Comparison of ENCODE assay signal across 8 cellular contexts in the genomic region with DNA sequence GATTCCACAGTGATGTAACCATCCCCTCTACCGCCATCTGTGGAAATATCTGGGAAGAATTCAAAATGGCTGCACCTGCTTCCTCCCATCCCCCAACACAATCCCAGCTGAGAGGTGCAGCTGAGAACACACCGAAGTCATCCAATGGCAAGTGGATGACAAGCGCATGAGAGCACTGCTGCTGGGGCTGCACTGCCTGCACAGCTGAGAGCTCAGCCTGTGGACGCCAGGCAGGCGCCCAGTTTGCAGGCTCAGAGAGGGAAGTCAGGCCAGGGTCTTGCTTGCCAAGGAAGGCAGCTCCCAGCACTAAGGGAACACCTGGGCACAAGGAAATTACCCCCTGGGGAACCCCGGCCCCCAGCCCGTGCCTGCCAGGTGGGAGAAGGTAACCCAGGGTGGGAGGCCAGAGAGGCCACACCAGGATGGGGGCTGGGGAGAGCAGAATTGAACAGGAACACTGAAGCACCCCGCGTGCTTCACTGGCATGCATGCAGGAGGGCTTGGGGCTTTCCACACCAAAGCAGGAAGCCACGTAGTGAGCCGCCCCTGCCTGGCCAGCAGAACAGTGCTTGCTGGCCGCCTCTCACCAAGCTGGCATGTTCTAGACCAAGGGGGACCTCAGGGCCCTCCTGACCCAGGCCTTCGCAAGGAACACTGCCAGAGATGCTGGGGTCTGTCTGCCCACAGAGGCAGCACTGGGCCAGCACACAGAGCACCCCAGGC. TPM values are rescaled to one million over a fixed set of nuclear protein-coding genes. Genes with fewer than 3 reads are reported as not detected.
DNase-seq lines count a peak whose midpoint lies in the region; ATAC-seq, FAIRE-seq and TF ChIP-seq lines count a peak whose summit lies in the region.

No MANE protein-coding gene starts in this region.

- no peaks in the 10 kb centered on the region for H3K9me3 Mint-ChIP-seq in activated naive CD4-positive, alpha-beta T cell treated with anti-CD3 and anti-CD28 coated beads, Interleukin-2, amount 10 ng/mL, durations not matched to agents 7 days and 5 days

- H3K4me3 ChIP-seq in osteoblast (ENCODE audit: insufficient read depth, low read length) = no peak overlapping the region

- peaks cover 100% of the 10 kb centered on the region for H3K4me1 Mint-ChIP-seq in activated naive CD4-positive, alpha-beta T cell treated with anti-CD3 and anti-CD28 coated beads, Interleukin-2, amount 10 ng/mL, durations not matched to agents 7 days and 5 days

- CTCF ChIA-PET in activated naive CD4-positive, alpha-beta T cell treated with anti-CD3 and anti-CD28 coated beads, Interleukin-2, amount 10 ng/mL, durations not matched to agents 7 days and 5 days (lab: Charles Lee) = interaction anchor here (0.7 to 2.5 kb wide), 3 partner anchors 21 to 51 kb away, joined by 3 to 20 read pairs (median 16); no protein-coding TSS in a partner anchor

- FAIRE-seq in D721Med (lab: Jason Lieb, UNC) = no peak

- H3K79me2 ChIP-seq in osteoblast (ENCODE audit: insufficient read depth, low read length) = peaks cover 2% of the 10 kb centered on the region

- peak overlapping the region; percentile 96 for H3K27ac Mint-ChIP-seq in activated naive CD4-positive, alpha-beta T cell treated with anti-CD3 and anti-CD28 coated beads, Interleukin-2, amount 10 ng/mL, durations not matched to agents 7 days and 5 days

- peaks cover 4% of the 10 kb centered on the region for H3K36me3 ChIP-seq in osteoblast (ENCODE audit: insufficient read depth, low read length)

- no peak overlapping the region for H2AFZ ChIP-seq in osteoblast (ENCODE audit: low read length)

- H4K20me1 ChIP-seq in osteoblast (ENCODE audit: insufficient read depth, low read length) = peaks cover 5% of the 10 kb centered on the region

- H3K4me1 ChIP-seq in osteoblast (ENCODE audit: insufficient read depth, low read length) = peaks cover 19% of the 10 kb centered on the region

- H3K27me3 ChIP-seq in osteoblast (ENCODE audit: insufficient read depth, low read length) = no peaks in the 10 kb centered on the region

- peaks cover 75% of the 10 kb centered on the region for H3K36me3 Mint-ChIP-seq in activated naive CD4-positive, alpha-beta T cell treated with anti-CD3 and anti-CD28 coated beads, Interleukin-2, amount 10 ng/mL, durations not matched to agents 7 days and 5 days

- no peak overlapping the region for H3K4me3 Mint-ChIP-seq in activated naive CD4-positive, alpha-beta T cell treated with anti-CD3 and anti-CD28 coated beads, Interleukin-2, amount 10 ng/mL, durations not matched to agents 7 days and 5 days

- no peak overlapping the region for H3K27ac ChIP-seq in osteoblast (ENCODE audit: low read depth, low read length)

- DNase-seq in ELR (ENCODE audit: low read depth) = peak; percentile 26
- DNase-seq in activated naive CD4-positive, alpha-beta T cell treated with anti-CD3 and anti-CD28 coated beads, Interleukin-2, amount 10 ng/mL, durations not matched to agents 7 days and 5 days = peak; percentile 62
- peak; percentile 63 for DNase-seq in osteoblast (ENCODE audit: insufficient read length, low spot score, missing footprints)
- no peak for DNase-seq in HPDE6-E6E7 (ENCODE audit: extremely low spot score)
- DNase-seq in D721Med (ENCODE audit: insufficient read length, low spot score) = no peak

- H3K4me2 ChIP-seq in osteoblast (ENCODE audit: insufficient read depth, low read length) = no peak overlapping the region

- TF ChIP-seq CTCF in osteoblast (IDR thresholded peaks at IDR 0.05; ENCODE audit: extremely low read depth, low read depth, low read length) (no peak), D721Med (IDR thresholded peaks at IDR 0.05; ENCODE audit: insufficient read depth, missing control alignments) (no peak)

- H3K27me3 Mint-ChIP-seq in activated naive CD4-positive, alpha-beta T cell treated with anti-CD3 and anti-CD28 coated beads, Interleukin-2, amount 10 ng/mL, durations not matched to agents 7 days and 5 days = no peaks in the 10 kb centered on the region

- peak; percentile 34 for ATAC-seq in HG03159 (IDR thresholded peaks at IDR 0.05; ENCODE audit: unreplicated experiment)
- no peak for ATAC-seq in HG02588 (IDR thresholded peaks at IDR 0.05; ENCODE audit: unreplicated experiment)
- no peak for ATAC-seq in HG03571 (IDR thresholded peaks at IDR 0.05; ENCODE audit: unreplicated experiment)

- H3K9me3 ChIP-seq in osteoblast (ENCODE audit: low read depth, low read length) = no peaks in the 10 kb centered on the region

RNA-seq across cellular contexts. Expression of a gene that starts 46.2 kb away (rescaled TPM):
- total RNA-seq in osteoblast = 12.1 and 12.7 TPM in 2 replicates

Comparison
In these comparisons a context has a peak if more than half of its experiments do, and no peak if none do; other contexts are left out.
1. DNase-seq: peak in ELR (single experiment), activated naive CD4-positive, alpha-beta T cell treated with anti-CD3 and anti-CD28 coated beads, Interleukin-2, amount 10 ng/mL, durations not matched to agents 7 days and 5 days (single experiment) and osteoblast (single experiment); none in HPDE6-E6E7 (single experiment) and D721Med (single experiment).